Comparison of ENCODE assay signal across 26 cellular contexts in the genomic region with DNA sequence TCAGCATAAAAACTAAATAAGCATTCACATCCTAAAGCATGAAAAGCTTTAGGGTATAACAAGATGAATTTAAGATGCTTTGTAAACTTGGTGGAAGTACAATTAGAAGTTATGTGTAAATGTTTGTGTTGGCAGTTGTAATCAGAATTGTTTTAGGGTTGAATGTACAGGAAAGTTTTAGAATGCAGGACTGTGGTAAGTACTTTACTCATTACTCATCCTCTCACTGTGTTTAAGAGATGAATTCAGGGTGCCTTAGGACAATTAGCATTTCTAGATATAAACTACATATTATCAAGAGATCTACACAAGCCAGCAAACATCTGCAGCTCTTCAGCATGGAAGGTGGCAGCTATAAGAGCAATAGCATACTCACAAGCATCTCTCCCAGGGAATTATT.
DNase-seq lines count a peak whose midpoint lies in the region; ATAC-seq, FAIRE-seq and TF ChIP-seq lines count a peak whose summit lies in the region.
"Had no signal": no experiment of that assay in that cellular context is flagged by ENCODE, and none has a peak within 500 bp of the region (broad histone marks: within the 10 kb centered on the region; RNA-seq: fewer than 3 reads in every experiment).

No MANE protein-coding gene starts in this region.

- no peaks in the 10 kb centered on the region for H3K79me2 ChIP-seq in astrocyte (ENCODE audit: insufficient read depth, low read length)

- H3K27ac Mint-ChIP-seq in astrocyte (ENCODE audit: unreplicated experiment) = no peak overlapping the region
- H3K27ac Mint-ChIP-seq in activated naive CD8-positive, alpha-beta T cell treated with anti-CD3 and anti-CD28 coated beads, Interleukin-2, amount 50 U/mL, for 24 hours = no peak overlapping the region
- H3K27ac Mint-ChIP-seq: activated CD4-positive, alpha-beta T cell treated with anti-CD3 and anti-CD28 coated beads, Interleukin-2, amount 10 ng/mL, durations not matched to agents 24 days and 14 days; activated CD8-positive, alpha-beta memory T cell treated with anti-CD3 and anti-CD28 coated beads, Interleukin-2, amount 10 ng/mL, durations not matched to agents 7 days and 5 days; activated T-helper 17 cell treated with anti-CD3 and anti-CD28 coated beads, Interleukin-2, amount 50 U/mL, for 72 hours; type B pancreatic cell had no signal

- no peak for ATAC-seq in activated naive CD8-positive, alpha-beta T cell treated with anti-CD3 and anti-CD28 coated beads, Interleukin-2, amount 50 U/mL, for 24 hours
- no peak for ATAC-seq in HG03520 (IDR thresholded peaks at IDR 0.05; ENCODE audit: unreplicated experiment)
- ATAC-seq: activated CD8-positive, alpha-beta memory T cell treated with anti-CD3 and anti-CD28 coated beads, Interleukin-2, amount 10 ng/mL, durations not matched to agents 7 days and 5 days; activated T-helper 17 cell treated with anti-CD3 and anti-CD28 coated beads, Interleukin-2, amount 50 U/mL, for 72 hours; left lung had no signal

- peak; percentile 71 for DNase-seq in A172 (ENCODE audit: low spot score)
- peak; percentile 33 for DNase-seq in HS-27A (ENCODE audit: low read depth)
- peak; percentile 90 for DNase-seq in astrocyte (ENCODE audit: low read depth)
- DNase-seq in fibroblast of villous mesenchyme (ENCODE audit: low read depth) = peak; percentile 16
- DNase-seq in activated naive CD8-positive, alpha-beta T cell treated with anti-CD3 and anti-CD28 coated beads, Interleukin-2, amount 50 U/mL, for 24 hours = no peak
- DNase-seq in NCI-H2196 (lab: John Stamatoyannopoulos, UW; ENCODE audit: unreplicated experiment) = no peak
- no peak for DNase-seq in NCI-H82 (lab: John Stamatoyannopoulos, UW)
- DNase-seq: 8988T; activated CD4-positive, alpha-beta T cell treated with anti-CD3 and anti-CD28 coated beads, Interleukin-2, amount 10 ng/mL, durations not matched to agents 24 days and 14 days; activated CD8-positive, alpha-beta memory T cell treated with anti-CD3 and anti-CD28 coated beads, Interleukin-2, amount 10 ng/mL, durations not matched to agents 7 days and 5 days; C1 segment of cervical spinal cord; caudate nucleus; head of caudate nucleus; KBM-7; left lung; MV-4-11; NCI-H1694; NCI-H2171 treated with DMSO at 0.1 percent for 48 hours; small intestine; stimulated activated CD4-positive, alpha-beta T cell treated with anti-CD3 and anti-CD28 coated beads, Interleukin-4, amount 100 ng/mL, for 4 hours had no signal

- no peaks in the 10 kb centered on the region for H3K27me3 ChIP-seq in astrocyte (ENCODE audit: insufficient read depth, low read length)
- H3K27me3 ChIP-seq: left lung, SJSA1 had no signal

- no peaks in the 10 kb centered on the region for H4K20me1 ChIP-seq in astrocyte (ENCODE audit: insufficient read depth, low read length)

- no peak overlapping the region for H3K27ac ChIP-seq in astrocyte (ENCODE audit: low read depth, low read length)
- H3K27ac ChIP-seq: left lung, prostate gland, SJSA1 had no signal

- peaks cover 31% of the 10 kb centered on the region for H3K4me1 Mint-ChIP-seq in astrocyte (ENCODE audit: low read depth, unreplicated experiment)
- no peaks in the 10 kb centered on the region for H3K4me1 Mint-ChIP-seq in activated naive CD8-positive, alpha-beta T cell treated with anti-CD3 and anti-CD28 coated beads, Interleukin-2, amount 50 U/mL, for 24 hours
- H3K4me1 Mint-ChIP-seq: activated CD4-positive, alpha-beta T cell treated with anti-CD3 and anti-CD28 coated beads, Interleukin-2, amount 10 ng/mL, durations not matched to agents 24 days and 14 days; activated CD8-positive, alpha-beta memory T cell treated with anti-CD3 and anti-CD28 coated beads, Interleukin-2, amount 10 ng/mL, durations not matched to agents 7 days and 5 days; activated T-helper 17 cell treated with anti-CD3 and anti-CD28 coated beads, Interleukin-2, amount 50 U/mL, for 72 hours had no signal

- no peak overlapping the region for H3K9ac ChIP-seq in astrocyte (ENCODE audit: low read length)

- H3K4me3 Mint-ChIP-seq in astrocyte (ENCODE audit: unreplicated experiment) = no peak overlapping the region
- no peak overlapping the region for H3K4me3 Mint-ChIP-seq in activated naive CD8-positive, alpha-beta T cell treated with anti-CD3 and anti-CD28 coated beads, Interleukin-2, amount 50 U/mL, for 24 hours
- H3K4me3 Mint-ChIP-seq: activated CD4-positive, alpha-beta T cell treated with anti-CD3 and anti-CD28 coated beads, Interleukin-2, amount 10 ng/mL, durations not matched to agents 24 days and 14 days; activated CD8-positive, alpha-beta memory T cell treated with anti-CD3 and anti-CD28 coated beads, Interleukin-2, amount 10 ng/mL, durations not matched to agents 7 days and 5 days; activated T-helper 17 cell treated with anti-CD3 and anti-CD28 coated beads, Interleukin-2, amount 50 U/mL, for 72 hours; neural crest cell; type B pancreatic cell had no signal

- H2AFZ ChIP-seq in astrocyte (ENCODE audit: low read depth, low read length) = no peak overlapping the region

- H3K27me3 Mint-ChIP-seq in astrocyte (ENCODE audit: low read depth, unreplicated experiment) = no peaks in the 10 kb centered on the region
- peaks cover 2% of the 10 kb centered on the region for H3K27me3 Mint-ChIP-seq in activated naive CD8-positive, alpha-beta T cell treated with anti-CD3 and anti-CD28 coated beads, Interleukin-2, amount 50 U/mL, for 24 hours
- H3K27me3 Mint-ChIP-seq: type B pancreatic cell had no signal

- H3K36me3 Mint-ChIP-seq in astrocyte (ENCODE audit: low read depth, unreplicated experiment) = no peaks in the 10 kb centered on the region
- H3K36me3 Mint-ChIP-seq in activated naive CD8-positive, alpha-beta T cell treated with anti-CD3 and anti-CD28 coated beads, Interleukin-2, amount 50 U/mL, for 24 hours (ENCODE audit: low read depth) = no peaks in the 10 kb centered on the region
- H3K36me3 Mint-ChIP-seq: activated CD8-positive, alpha-beta memory T cell treated with anti-CD3 and anti-CD28 coated beads, Interleukin-2, amount 10 ng/mL, durations not matched to agents 7 days and 5 days; type B pancreatic cell had no signal

- TF ChIP-seq CTCF in astrocyte (IDR thresholded peaks at IDR 0.05; ENCODE audit: insufficient read depth, low read depth, low read length) (no peak), fibroblast of villous mesenchyme (IDR thresholded peaks at IDR 0.05; ENCODE audit: insufficient read depth, low read depth, low read length) (no peak)

- peaks cover 18% of the 10 kb centered on the region for H3K4me1 ChIP-seq in astrocyte (ENCODE audit: insufficient read depth, low read length)
- H3K4me1 ChIP-seq: left lung, prostate gland had no signal

- no peak overlapping the region for H3K4me3 ChIP-seq in astrocyte (ENCODE audit: insufficient read depth, low read depth, low read length)
- no peak overlapping the region for H3K4me3 ChIP-seq in fibroblast of villous mesenchyme (ENCODE audit: low read depth, low read length)
- H3K4me3 ChIP-seq: left lung, prostate gland, SJSA1 had no signal

- H3K9me3 ChIP-seq in astrocyte (ENCODE audit: insufficient read depth, low read depth, low read length) = no peaks in the 10 kb centered on the region
- H3K9me3 ChIP-seq: left lung, prostate gland, SJSA1 had no signal

- no peaks in the 10 kb centered on the region for H3K9me3 Mint-ChIP-seq in astrocyte (ENCODE audit: unreplicated experiment)
- no peaks in the 10 kb centered on the region for H3K9me3 Mint-ChIP-seq in activated naive CD8-positive, alpha-beta T cell treated with anti-CD3 and anti-CD28 coated beads, Interleukin-2, amount 50 U/mL, for 24 hours
- H3K9me3 Mint-ChIP-seq: activated CD4-positive, alpha-beta T cell treated with anti-CD3 and anti-CD28 coated beads, Interleukin-2, amount 10 ng/mL, durations not matched to agents 24 days and 14 days; activated T-helper 17 cell treated with anti-CD3 and anti-CD28 coated beads, Interleukin-2, amount 50 U/mL, for 72 hours; type B pancreatic cell had no signal

- no peak for FAIRE-seq in astrocyte (lab: Jason Lieb, UNC)
- FAIRE-seq: small intestine had no signal

- H3K4me2 ChIP-seq in astrocyte (ENCODE audit: low read length) = peak overlapping the region; percentile 66

- H3K36me3 ChIP-seq in astrocyte (ENCODE audit: insufficient read depth, low read length) = no peaks in the 10 kb centered on the region
- H3K36me3 ChIP-seq: left lung, prostate gland, SJSA1 had no signal

Comparison
In these comparisons a context has a peak if more than half of its experiments do, and no peak if none do; other contexts are left out.
1. DNase-seq: peak in A172 (single experiment), HS-27A (single experiment), astrocyte (single experiment) and fibroblast of villous mesenchyme (single experiment); none in activated naive CD8-positive, alpha-beta T cell treated with anti-CD3 and anti-CD28 coated beads, Interleukin-2, amount 50 U/mL, for 24 hours (single experiment), NCI-H2196 (single experiment) and NCI-H82 (single experiment).